Comparison of ENCODE assay signal across 8 cellular contexts in genomic region chr11:63888170-63889086, GRCh38. TPM values are rescaled to one million over a fixed set of nuclear protein-coding genes. Genes with fewer than 3 reads are reported as not detected.
DNase-seq lines count a peak whose midpoint lies in the region; ATAC-seq, FAIRE-seq and TF ChIP-seq lines count a peak whose summit lies in the region.

No MANE protein-coding gene starts in this region.

- peaks cover 95% of the 10 kb centered on the region for H4K20me1 ChIP-seq in astrocyte (ENCODE audit: insufficient read depth, low read length)

- peak overlapping the region; percentile 84 to 97 (median 94) for H3K27ac Mint-ChIP-seq in IgD-negative memory B cell
- H3K27ac Mint-ChIP-seq in T-helper 17 cell, result peak overlapping the region; percentile 91
- H3K27ac Mint-ChIP-seq in astrocyte (ENCODE audit: unreplicated experiment), result peak overlapping the region; percentile 55

- ATAC-seq in GM19351 (IDR thresholded peaks at IDR 0.05; ENCODE audit: unreplicated experiment) (peak; percentile 81), T-helper 17 cell (peak; percentile 89), GM21528 (IDR thresholded peaks at IDR 0.05; ENCODE audit: low FRiP score, unreplicated experiment) (no peak)

- DNase-seq in AG20443 (ENCODE audit: low spot score) (peak; percentile 78), T-helper 17 cell (peak; percentile 34 to 62 (median 59)), astrocyte (ENCODE audit: low read depth) (peak; percentile 65), islet precursor cell (peak; percentile 89)
- DNase-seq in stimulated activated CD4-positive, alpha-beta T cell treated with anti-CD3 and anti-CD28 coated beads, Interleukin-1b, Interleukin-23, amount 100 ng/mL, for 24 hours (ENCODE audit: low read depth in 4 of 4, low spot score in 1 of 4), result peak in 3 of 4 experiments; percentile 36 to 55 (median 36)

- peak overlapping the region; percentile 32 for H3K9ac ChIP-seq in astrocyte (ENCODE audit: low read length)

- peak overlapping the region; percentile 53 for H3K4me2 ChIP-seq in astrocyte (ENCODE audit: low read length)

- peak overlapping the region; percentile 82 to 96 (median 92) for H3K4me3 Mint-ChIP-seq in IgD-negative memory B cell
- peak overlapping the region; percentile 94 for H3K4me3 Mint-ChIP-seq in T-helper 17 cell
- H3K4me3 Mint-ChIP-seq in astrocyte (ENCODE audit: unreplicated experiment), result peak overlapping the region; percentile 47

- no peak for TF ChIP-seq CTCF in astrocyte (IDR thresholded peaks at IDR 0.05; ENCODE audit: insufficient read depth, low read depth, low read length)

- peaks cover 40 to 55% (median 45%) of the 10 kb centered on the region in 3 donors for H3K4me1 Mint-ChIP-seq in IgD-negative memory B cell
- H3K4me1 Mint-ChIP-seq in T-helper 17 cell, result peaks cover 68% of the 10 kb centered on the region
- H3K4me1 Mint-ChIP-seq in astrocyte (ENCODE audit: low read depth, unreplicated experiment), result peaks cover 31% of the 10 kb centered on the region

- no peak for FAIRE-seq in astrocyte (lab: Jason Lieb, UNC)

- H3K9me3 Mint-ChIP-seq in IgD-negative memory B cell (no peaks in the 10 kb centered on the region), astrocyte (ENCODE audit: unreplicated experiment) (no peaks in the 10 kb centered on the region)

- H3K36me3 Mint-ChIP-seq in IgD-negative memory B cell (no peaks in the 10 kb centered on the region), T-helper 17 cell (ENCODE audit: low read depth) (no peaks in the 10 kb centered on the region), astrocyte (ENCODE audit: low read depth, unreplicated experiment) (peaks cover 7% of the 10 kb centered on the region)

- H2AFZ ChIP-seq in astrocyte (ENCODE audit: low read depth, low read length), result no peak overlapping the region

- H3K36me3 ChIP-seq in astrocyte (ENCODE audit: insufficient read depth, low read length), result peaks cover 2% of the 10 kb centered on the region

- H3K79me2 ChIP-seq in astrocyte (ENCODE audit: insufficient read depth, low read length), result peaks cover 85% of the 10 kb centered on the region

- H3K27me3 Mint-ChIP-seq in IgD-negative memory B cell, result no peaks in the 10 kb centered on the region
- no peaks in the 10 kb centered on the region for H3K27me3 Mint-ChIP-seq in T-helper 17 cell
- no peaks in the 10 kb centered on the region for H3K27me3 Mint-ChIP-seq in astrocyte (ENCODE audit: low read depth, unreplicated experiment)

- H3K4me3 ChIP-seq in astrocyte (ENCODE audit: insufficient read depth, low read depth, low read length), result no peak overlapping the region

- peaks cover 12% of the 10 kb centered on the region for H3K4me1 ChIP-seq in astrocyte (ENCODE audit: insufficient read depth, low read length)

- H3K27ac ChIP-seq in astrocyte (ENCODE audit: low read depth, low read length), result no peak overlapping the region

- no peaks in the 10 kb centered on the region for H3K27me3 ChIP-seq in astrocyte (ENCODE audit: insufficient read depth, low read length)

- H3K9me3 ChIP-seq in T-helper 17 cell (ENCODE audit: control insufficient read depth, low read length, poor library complexity, severe bottlenecking) (no peaks in the 10 kb centered on the region), astrocyte (ENCODE audit: insufficient read depth, low read depth, low read length) (no peaks in the 10 kb centered on the region)

RNA-seq across cellular contexts. Expression of gene RCOR2, which starts 28.5 kb away (rescaled TPM):
- polyA plus RNA-seq in IgD-negative memory B cell, result not detected
- not detected for total RNA-seq in T-helper 17 cell
- 18.8 and 20.3 TPM in 2 replicates for total RNA-seq in astrocyte

RNA-seq across cellular contexts. Expression of gene MARK2, which starts 49.5 kb away (rescaled TPM):
- polyA plus RNA-seq in IgD-negative memory B cell, result 50.8 TPM
- total RNA-seq in T-helper 17 cell (10 to 100 TPM; 44.6 to 53.5 TPM), astrocyte (37.2 and 38.1 TPM in 2 replicates)

RNA-seq across cellular contexts. Expression of gene NAA40, which starts 50.4 kb away (rescaled TPM):
- 13.9 TPM for polyA plus RNA-seq in IgD-negative memory B cell
- total RNA-seq in T-helper 17 cell (10 to 100 TPM; 16.6 to 19.3 TPM), astrocyte (21.2 and 23.2 TPM in 2 replicates)

Comparison
In these comparisons a context has a peak if more than half of its experiments do, and no peak if none do; other contexts are left out.
1. DNase-seq: peak in every context shown above with its lines; median percentile 89 in islet precursor cell; 78 in AG20443; 65 in astrocyte; 59 in T-helper 17 cell; 36 in stimulated activated CD4-positive, alpha-beta T cell treated with anti-CD3 and anti-CD28 coated beads, Interleukin-1b, Interleukin-23, amount 100 ng/mL, for 24 hours.
2. RNA of gene RCOR2, which starts 28.5 kb away (total RNA-seq): 18.8 to 20.3 TPM in astrocyte; not detected in T-helper 17 cell; every median in the first group is over 10 times any median in the second.
3. Peak in every context shown above with its lines, with median percentiles within 50 percentile points of each other: H3K27ac Mint-ChIP-seq and H3K4me3 Mint-ChIP-seq.